ENCODE assay signal across 8 cellular contexts in the genomic region with DNA sequence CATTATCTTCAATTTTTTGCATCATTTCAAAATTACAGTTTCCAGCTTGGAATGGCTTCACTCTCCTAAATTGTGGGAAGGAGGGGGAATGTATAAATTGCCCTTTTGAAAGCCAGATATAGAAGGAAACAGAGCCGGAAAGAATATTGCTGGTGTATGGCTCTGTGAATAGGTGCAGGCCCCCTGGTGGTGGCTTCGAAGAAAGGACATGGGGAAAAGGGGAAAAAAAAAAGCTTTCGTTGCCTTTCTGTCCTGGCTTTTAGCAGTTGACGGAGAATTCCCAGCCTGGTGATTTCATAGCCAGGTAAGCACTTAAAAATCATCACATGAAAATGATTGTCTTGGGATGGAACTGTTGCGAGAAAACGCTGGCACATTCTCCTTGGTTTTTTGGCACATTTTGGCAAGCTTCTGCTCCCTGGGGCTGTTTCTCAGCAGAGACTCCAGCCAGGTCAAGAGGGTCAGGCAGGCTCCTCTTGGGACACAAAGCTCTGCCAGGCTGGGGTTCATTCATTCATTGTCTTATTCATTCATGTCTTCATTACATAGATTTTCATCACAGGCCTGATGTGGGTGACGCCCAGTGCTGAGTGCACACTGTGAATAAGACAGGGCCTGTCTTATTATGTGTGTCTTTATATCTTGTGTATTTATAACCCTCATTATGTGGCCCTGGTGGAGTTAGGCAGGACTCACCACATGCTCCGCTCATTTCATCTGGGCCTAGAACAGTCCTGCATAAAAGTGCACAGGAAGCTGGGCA.
DNase-seq lines count a peak whose midpoint lies in the region; ATAC-seq and TF ChIP-seq lines count a peak whose summit lies in the region.

No MANE protein-coding gene starts in this region.

- H3K36me3 ChIP-seq in NT2/D1 (ENCODE audit: insufficient read depth, insufficient read length, low read length) (peaks cover 7% of the 10 kb centered on the region), ascending aorta (peaks cover 12 to 33% of the 10 kb centered on the region in 2 donors)

- peak overlapping the region; percentile 46 for H3K9ac ChIP-seq in NT2/D1 (ENCODE audit: insufficient read length, low read depth)

- DNase-seq in D341Med (ENCODE audit: low spot score) (peak; percentile 73), HL-60 (ENCODE audit: low read depth in 1 of 2, low spot score in 1 of 2) (peak in 1 of 2 experiments; percentile 16), NT2/D1 (ENCODE audit: low read depth, low spot score) (peak; percentile 65), ascending aorta (ENCODE audit: low spot score in 2 of 2) (peak in 1 of 2 donors; percentile 88), hepatic stellate cell (ENCODE audit: low spot score) (peak; percentile 55), sciatic nerve (ENCODE audit: low spot score) (no peak)

- H3K4me3 ChIP-seq in HL-60 (replicated peaks; ENCODE audit: insufficient read depth, low read length) (no peak overlapping the region), NT2/D1 (ENCODE audit: insufficient read length, low read depth) (no peak overlapping the region), ascending aorta (no peak overlapping the region)

- H3K4me1 ChIP-seq in NT2/D1 (ENCODE audit: insufficient read depth, insufficient read length), result no peaks in the 10 kb centered on the region
- H3K4me1 ChIP-seq in ascending aorta, result peaks cover 3 to 11% of the 10 kb centered on the region in 2 donors

- H3K27me3 ChIP-seq in HL-60 (ENCODE audit: insufficient read depth, poor library complexity, severe bottlenecking) (peaks cover 3% of the 10 kb centered on the region), NT2/D1 (ENCODE audit: insufficient read depth, insufficient read length) (no peaks in the 10 kb centered on the region), ascending aorta (no peaks in the 10 kb centered on the region)

- ATAC-seq in sciatic nerve (peak; percentile 87), GM21529 (IDR thresholded peaks at IDR 0.05; ENCODE audit: unreplicated experiment) (no peak), GM19397 (IDR thresholded peaks at IDR 0.05; ENCODE audit: unreplicated experiment) (no peak)

- H3K27ac ChIP-seq in HL-60 (replicated peaks), result no peak overlapping the region
- peak overlapping the region; percentile 60 to 72 for H3K27ac ChIP-seq in ascending aorta

- intact Hi-C loops in ascending aorta (cut with DNase I) (loop anchor here (1.0 to 2.0 kb wide), 2 partner anchors 16 to 352 kb away; partner anchors contain the start of gene TLN2), sciatic nerve (cut with DNase I) (loop anchor here (5.0 kb wide), 1 partner anchor 1060 kb away; no protein-coding TSS in a partner anchor)

- TF ChIP-seq CTCF in HL-60 (IDR thresholded peaks at IDR 0.05; ENCODE audit: insufficient read depth, low read length) (peak; percentile 78), ascending aorta (IDR thresholded peaks at IDR 0.05) (peak; percentile 50 to 84 (median 79))

- H3K9me3 ChIP-seq in NT2/D1 (ENCODE audit: insufficient read depth, low read length) (no peaks in the 10 kb centered on the region), ascending aorta (no peaks in the 10 kb centered on the region)
